1 cellular context compared by ENCODE assay signal in the genomic region with DNA sequence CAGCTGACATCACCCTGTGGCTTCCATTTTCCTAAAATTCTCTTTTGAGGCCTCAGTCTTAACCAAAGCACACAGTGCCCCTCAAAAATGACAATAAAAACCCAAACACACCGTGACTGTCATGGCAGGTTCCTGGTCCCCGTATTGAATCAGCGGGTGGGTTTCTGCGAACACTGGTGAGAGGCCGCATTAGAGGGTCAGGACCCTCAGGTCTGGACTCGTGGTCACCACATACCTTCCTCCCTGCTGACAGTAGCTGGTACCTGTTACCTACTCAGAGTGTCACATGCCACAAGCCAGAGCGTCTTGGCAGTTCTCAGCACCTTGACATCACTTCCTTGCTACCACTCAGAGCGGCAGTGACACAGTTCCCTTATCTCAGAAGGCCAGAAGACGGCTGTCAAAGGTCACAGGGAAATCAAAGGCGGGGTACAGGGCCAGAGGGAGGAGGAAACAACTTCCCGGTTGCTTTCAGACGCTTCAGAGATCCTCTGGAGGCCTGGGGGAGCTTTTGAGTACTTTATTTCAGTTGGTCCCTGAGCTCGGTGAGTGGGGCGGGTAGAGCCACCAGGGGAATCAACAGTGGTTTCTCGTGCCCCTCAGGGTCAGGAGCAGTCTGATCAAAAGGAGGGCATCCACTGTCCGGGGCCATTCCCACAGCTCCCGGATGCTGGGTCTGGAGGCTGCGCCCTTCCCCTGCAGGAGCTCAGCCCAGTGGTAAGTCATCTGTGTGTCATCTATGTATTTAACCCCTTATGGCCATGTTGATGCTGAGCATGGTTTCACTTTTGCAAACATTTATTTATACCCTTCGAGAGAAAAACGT.
TF ChIP-seq lines count a peak whose summit lies in the region.

A gene (minus strand): TSS at position 281 of the 826 bp plus-strand sequence.
A gene with protein sequence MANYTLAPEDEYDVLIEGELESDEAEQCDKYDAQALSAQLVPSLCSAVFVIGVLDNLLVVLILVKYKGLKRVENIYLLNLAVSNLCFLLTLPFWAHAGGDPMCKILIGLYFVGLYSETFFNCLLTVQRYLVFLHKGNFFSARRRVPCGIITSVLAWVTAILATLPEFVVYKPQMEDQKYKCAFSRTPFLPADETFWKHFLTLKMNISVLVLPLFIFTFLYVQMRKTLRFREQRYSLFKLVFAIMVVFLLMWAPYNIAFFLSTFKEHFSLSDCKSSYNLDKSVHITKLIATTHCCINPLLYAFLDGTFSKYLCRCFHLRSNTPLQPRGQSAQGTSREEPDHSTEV (plus strand): TSS at position 474 of the 826 bp plus-strand sequence. CDS start 821 bp downstream, outside the sequence.

TF ChIP-seq in SK-N-SH, 30 proteins besides CTCF, POLR2A, EP300 and RAD21 (continued from another document):
- TF ChIP-seq, protein P1, sequence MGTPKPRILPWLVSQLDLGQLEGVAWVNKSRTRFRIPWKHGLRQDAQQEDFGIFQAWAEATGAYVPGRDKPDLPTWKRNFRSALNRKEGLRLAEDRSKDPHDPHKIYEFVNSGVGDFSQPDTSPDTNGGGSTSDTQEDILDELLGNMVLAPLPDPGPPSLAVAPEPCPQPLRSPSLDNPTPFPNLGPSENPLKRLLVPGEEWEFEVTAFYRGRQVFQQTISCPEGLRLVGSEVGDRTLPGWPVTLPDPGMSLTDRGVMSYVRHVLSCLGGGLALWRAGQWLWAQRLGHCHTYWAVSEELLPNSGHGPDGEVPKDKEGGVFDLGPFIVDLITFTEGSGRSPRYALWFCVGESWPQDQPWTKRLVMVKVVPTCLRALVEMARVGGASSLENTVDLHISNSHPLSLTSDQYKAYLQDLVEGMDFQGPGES (IDR thresholded peaks at IDR 0.05; ENCODE audit: low read depth, low read length), result no peak
- TF ChIP-seq EZH2phosphoT487 (IDR thresholded peaks at IDR 0.05; ENCODE audit: borderline replicate concordance, low read depth) (no peak), GABPA (IDR thresholded peaks at IDR 0.05; ENCODE audit: low read depth) (no peak), ELF1 (IDR thresholded peaks at IDR 0.05) (no peak), RCOR1 (IDR thresholded peaks at IDR 0.05; ENCODE audit: low read length) (no peak)
- TF ChIP-seq, protein P2, sequence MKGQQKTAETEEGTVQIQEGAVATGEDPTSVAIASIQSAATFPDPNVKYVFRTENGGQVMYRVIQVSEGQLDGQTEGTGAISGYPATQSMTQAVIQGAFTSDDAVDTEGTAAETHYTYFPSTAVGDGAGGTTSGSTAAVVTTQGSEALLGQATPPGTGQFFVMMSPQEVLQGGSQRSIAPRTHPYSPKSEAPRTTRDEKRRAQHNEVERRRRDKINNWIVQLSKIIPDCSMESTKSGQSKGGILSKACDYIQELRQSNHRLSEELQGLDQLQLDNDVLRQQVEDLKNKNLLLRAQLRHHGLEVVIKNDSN (IDR thresholded peaks at IDR 0.05; ENCODE audit: borderline replicate concordance, low read depth), result no peak
